In the genomic region with DNA sequence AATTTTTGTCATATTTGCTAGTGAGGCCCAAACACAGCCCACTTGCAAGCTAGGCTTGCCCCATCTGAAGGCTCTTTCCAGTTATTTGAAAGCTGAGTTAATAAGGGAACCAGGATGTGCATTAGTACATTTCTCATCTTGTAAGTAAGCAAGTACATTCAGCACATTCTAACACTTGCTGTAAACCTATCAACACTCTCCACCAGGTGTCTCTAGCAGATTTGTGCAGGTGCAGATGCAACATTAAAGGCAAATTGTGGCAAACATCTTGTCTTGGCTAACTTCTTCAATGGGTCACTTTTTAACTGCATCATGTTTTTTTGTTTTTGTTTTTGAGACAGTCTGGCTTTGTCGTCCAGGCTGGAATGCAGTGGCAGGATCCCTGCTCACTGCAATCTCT, we compare ENCODE assay signal across 8 cellular contexts. TPM values are rescaled to one million over a fixed set of nuclear protein-coding genes. Genes with fewer than 3 reads are reported as not detected.
DNase-seq lines count a peak whose midpoint lies in the region; ATAC-seq lines count a peak whose summit lies in the region.

No MANE protein-coding gene starts in this region.

- in situ Hi-C loops in ACHN (cut with HindIII; ENCODE audit: low pct_ligation_motif_present, low pct_unique_long_range_greater_than_20kb, low sequenced_read_pairs), result no loop called here

- ATAC-seq in HG02970 (IDR thresholded peaks at IDR 0.05; ENCODE audit: low FRiP score, unreplicated experiment), result no peak

- DNase-seq in ACHN, result peak; percentile 68
- DNase-seq in ELR (ENCODE audit: low read depth), result peak; percentile 59
- peak; percentile 40 for DNase-seq in HCEC 1CT
- DNase-seq in NAMALWA (ENCODE audit: low spot score), result peak; percentile 71
- peak; percentile 7 to 36 for DNase-seq in SW 1271 (lab: John Stamatoyannopoulos, UW)
- peak; percentile 58 for DNase-seq in fibroblast of peridontal ligament (ENCODE audit: extremely low read depth)
- peak; percentile 5 for DNase-seq in pulmonary artery endothelial cell (ENCODE audit: low read depth, low spot score)

RNA-seq across cellular contexts. Expression of a gene that starts 25.3 kb away (rescaled TPM):
- 1.2 and 10.0 TPM in 2 replicates for total RNA-seq in pulmonary artery endothelial cell

RNA-seq across cellular contexts. Expression of a gene that starts 39.5 kb away (rescaled TPM):
- total RNA-seq in pulmonary artery endothelial cell, result 14.4 and 15.4 TPM in 2 replicates

Comparison
In these comparisons a context has a peak if more than half of its experiments do, and no peak if none do; other contexts are left out.
1. DNase-seq: peak in every context shown above with its lines; median percentile 71 in NAMALWA; 68 in ACHN; 59 in ELR; 58 in fibroblast of peridontal ligament; 40 in HCEC 1CT; 22 in SW 1271; 5 in pulmonary artery endothelial cell.